ENCODE assay signal across 24 cellular contexts in the genomic region with DNA sequence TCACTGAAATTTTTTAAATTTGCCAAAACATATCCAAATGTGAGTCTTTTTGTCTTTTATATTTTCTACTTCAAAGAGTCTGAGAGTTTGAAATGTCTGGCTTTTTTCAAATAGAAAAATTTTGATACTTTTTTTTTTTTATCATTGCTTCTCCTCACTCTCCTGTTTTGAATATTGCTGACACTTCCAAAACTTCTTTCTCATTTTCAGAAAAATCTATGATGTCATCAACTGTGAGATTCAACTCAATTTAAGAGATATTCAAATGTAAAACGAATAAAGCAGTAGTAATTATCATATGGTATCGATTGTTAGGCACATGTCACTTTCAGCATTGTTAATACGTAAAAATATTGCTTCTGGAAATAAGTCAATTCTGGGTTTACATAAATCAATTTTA.
DNase-seq lines count a peak whose midpoint lies in the region; ATAC-seq, FAIRE-seq and TF ChIP-seq lines count a peak whose summit lies in the region.
"Had no signal": no experiment of that assay in that cellular context is flagged by ENCODE, and none has a peak within 500 bp of the region (broad histone marks: within the 10 kb centered on the region; RNA-seq: fewer than 3 reads in every experiment).

No MANE protein-coding gene starts in this region.

- no peak overlapping the region for H4K8ac ChIP-seq in IMR-90 (ENCODE audit: low read depth in 2 of 2, low read length in 2 of 2)

- H4K5ac ChIP-seq in IMR-90 (ENCODE audit: low read depth, low read length) = no peak overlapping the region

- H2AK9ac ChIP-seq in IMR-90 (replicated peaks; ENCODE audit: low read depth, low read length, poor library complexity) = no peak overlapping the region

- no peak for TF ChIP-seq EP300 in HepG2 (IDR thresholded peaks at IDR 0.05; ENCODE audit: low read depth in 2 of 2, low read length in 2 of 2)
- TF ChIP-seq EP300 in HepG2 (CRISPR knock-in tag; IDR thresholded peaks at IDR 0.05; ENCODE audit: borderline replicate concordance) = no peak

- TF ChIP-seq POLR2A in HepG2 (IDR thresholded peaks at IDR 0.05; ENCODE audit: insufficient read depth in 1 of 2, low read depth in 2 of 2, low read length in 2 of 2) (no peak), right lobe of liver (IDR thresholded peaks at IDR 0.05) (no peak), IMR-90 (IDR thresholded peaks at IDR 0.05; ENCODE audit: low read depth, low read length) (no peak)

- H3K4me1 ChIP-seq in HepG2 (ENCODE audit: insufficient read depth, low read length) (no peaks in the 10 kb centered on the region), right lobe of liver (no peaks in the 10 kb centered on the region), IMR-90 (ENCODE audit: control insufficient read depth, insufficient read depth, low read length) (no peaks in the 10 kb centered on the region)
- H3K4me1 ChIP-seq: BE2C, BLaER1 had no signal

- no peak overlapping the region for H3K14ac ChIP-seq in IMR-90 (replicated peaks; ENCODE audit: low read depth, low read length)

- H3K27ac ChIP-seq in HepG2 (ENCODE audit: extremely low read length, insufficient read depth, low read length) (no peak overlapping the region), right lobe of liver (no peak overlapping the region), IMR-90 (ENCODE audit: insufficient read depth, low read length) (no peak overlapping the region)
- H3K27ac ChIP-seq: 22Rv1, BLaER1 had no signal

- ATAC-seq in HepG2 = no peak
- ATAC-seq in right lobe of liver = no peak
- no peak for ATAC-seq in IMR-90 (ENCODE audit: low read depth)
- ATAC-seq in HG02571 (IDR thresholded peaks at IDR 0.05; ENCODE audit: unreplicated experiment) = no peak
- ATAC-seq: GM12878 had no signal

- H3K18ac ChIP-seq in IMR-90 (ENCODE audit: low read depth, low read length) = no peak overlapping the region

- no peak overlapping the region for H2BK120ac ChIP-seq in IMR-90 (ENCODE audit: low read depth, low read length)

- H4K20me1 ChIP-seq in HepG2 (ENCODE audit: insufficient read depth, low read length) (no peaks in the 10 kb centered on the region), IMR-90 (ENCODE audit: insufficient read depth, low read length) (no peaks in the 10 kb centered on the region)
- H4K20me1 ChIP-seq: BLaER1 had no signal

- H3K27me3 ChIP-seq in HepG2 (ENCODE audit: control insufficient read depth in 1 of 2, insufficient read depth in 2 of 2, low read length in 2 of 2) (no peaks in the 10 kb centered on the region), right lobe of liver (no peaks in the 10 kb centered on the region), IMR-90 (ENCODE audit: control insufficient read depth, insufficient read depth, low read length) (no peaks in the 10 kb centered on the region)
- H3K27me3 ChIP-seq: BE2C, BLaER1 had no signal

- no peak overlapping the region for H2AFZ ChIP-seq in HepG2 (ENCODE audit: low read length)
- no peak overlapping the region for H2AFZ ChIP-seq in IMR-90 (replicated peaks; ENCODE audit: low read length, poor library complexity)

- 5% methylated on average over 3 of the region's 3 CpGs for WGBS in HepG2 (ENCODE audit: low lambda C conversion rate)
- 66% methylated on average over 3 of the region's 3 CpGs for WGBS in right lobe of liver (ENCODE audit: insufficient coverage, low coverage, low lambda C conversion rate, missing lambda C conversion rate)
- WGBS in IMR-90 (ENCODE audit: extremely low coverage in 2 of 2, insufficient read length in 1 of 2), 2 experiments = no CpG with 5 or more reads among the region's 3 CpGs

- TF ChIP-seq RAD21 in HepG2 (CRISPR knock-in tag; IDR thresholded peaks at IDR 0.05) = no peak
- no peak for TF ChIP-seq RAD21 in IMR-90 (IDR thresholded peaks at IDR 0.05; ENCODE audit: low read length)

- H2BK20ac ChIP-seq in IMR-90 (ENCODE audit: low read depth, low read length) = no peak overlapping the region

- in situ Hi-C loops in HepG2 (cut with HindIII; ENCODE audit: extremely low pct_ligation_motif_present, low pct_unique_long_range_greater_than_20kb) = no loop called here
- in situ Hi-C loops in IMR-90 (cut with MboI; ENCODE audit: low sequenced_read_pairs) = no loop called here

- no peak overlapping the region for H2BK5ac ChIP-seq in IMR-90 (ENCODE audit: low read depth, low read length, poor library complexity, severe bottlenecking)

- CTCF ChIA-PET in HepG2 (lab: Yijun Ruan, JAX; ENCODE audit: low intra/inter-chr PET ratio, low total read pairs) = no interaction called here
- CTCF ChIA-PET in IMR-90 (lab: Yijun Ruan, JAX) = no interaction called here

- H3K56ac ChIP-seq in IMR-90 (ENCODE audit: extremely low read depth, insufficient read depth, low read length) = no peak overlapping the region

- H3K36me3 ChIP-seq in HepG2 (replicated peaks in 1 of 2; ENCODE audit: control insufficient read depth in 1 of 2, insufficient read depth in 2 of 2, low read length in 2 of 2) = no peaks in the 10 kb centered on the region
- no peaks in the 10 kb centered on the region for H3K36me3 ChIP-seq in right lobe of liver
- no peaks in the 10 kb centered on the region for H3K36me3 ChIP-seq in IMR-90 (ENCODE audit: control insufficient read depth, insufficient read depth, low read length)
- H3K36me3 ChIP-seq: BE2C, BLaER1 had no signal

- FAIRE-seq in HepG2 (lab: Jason Lieb, UNC) = no peak
- FAIRE-seq: GM12878, GM12892, GM18507 had no signal

- TF ChIP-seq CTCF in HepG2 (CRISPR knock-in tag; IDR thresholded peaks at IDR 0.05) (no peak), right lobe of liver (IDR thresholded peaks at IDR 0.05) (no peak), IMR-90 (conservative IDR thresholded peaks at IDR 0.05; ENCODE audit: low read depth, low read length) (no peak)

- DNase-seq in HepG2 (ENCODE audit: low spot score) (no peak), right lobe of liver (no peak), IMR-90 (no peak)
- no peak for DNase-seq in NK-92 treated with Interleukin-12 subunit alpha and Interleukin-12 subunit beta, amount 100 ng/mL, for 24 hours (lab: John Stamatoyannopoulos, UW)
- DNase-seq: ACHN; BE2C; C1 segment of cervical spinal cord; CD4-positive, alpha-beta memory T cell; CD4-positive, CD25-positive, alpha-beta regulatory T cell; CD8-positive, alpha-beta memory T cell; COR-L47; DMS 273 treated with DMSO at 0.1 percent for 48 hours; DMS153; DMS53; DMS79; DND-41; EL; GDM1 had no signal

- H3K9ac ChIP-seq in HepG2 (ENCODE audit: insufficient read depth, low read depth, low read length) (no peak overlapping the region), IMR-90 (ENCODE audit: low read depth, low read length) (no peak overlapping the region)
- H3K9ac ChIP-seq: BLaER1 had no signal

- no peaks in the 10 kb centered on the region for H3K79me1 ChIP-seq in IMR-90 (ENCODE audit: low read depth in 1 of 2, low read length in 2 of 2)

- H3K79me2 ChIP-seq in HepG2 (ENCODE audit: insufficient read depth, low read length) = no peaks in the 10 kb centered on the region

- no peaks in the 10 kb centered on the region for H3K9me1 ChIP-seq in IMR-90 (ENCODE audit: insufficient read depth, low read length)

- H2BK15ac ChIP-seq in IMR-90 (ENCODE audit: low read depth, low read length) = no peak overlapping the region

- H3K4me2 ChIP-seq in HepG2 (ENCODE audit: low read depth, low read length) = no peak overlapping the region
- no peak overlapping the region for H3K4me2 ChIP-seq in IMR-90 (ENCODE audit: low read depth, low read length)
- H3K4me2 ChIP-seq: BLaER1 had no signal

- H3K4ac ChIP-seq in IMR-90 (ENCODE audit: low read depth, low read length) = no peak overlapping the region

- no peak overlapping the region for H3K23ac ChIP-seq in IMR-90 (ENCODE audit: low read depth, low read length)

- BruUV-seq in HepG2 (replicated peaks; lab: Mats Ljungman, UMichigan) (no TSS peak), IMR-90 (replicated peaks; lab: Mats Ljungman, UMichigan) (no TSS peak)

- POLR2A ChIA-PET in HepG2 (lab: Yijun Ruan, JAX) (no interaction called here), IMR-90 (lab: Charles Lee; ENCODE audit: unreplicated experiment) (no interaction called here)

- peaks cover 9% of the 10 kb centered on the region; the same call in 1 of the 2 replicates for H3K9me3 ChIP-seq in HepG2 (ENCODE audit: low read length)
- no peaks in the 10 kb centered on the region for H3K9me3 ChIP-seq in right lobe of liver
- no peaks in the 10 kb centered on the region; the same call in 1 of the 2 replicates for H3K9me3 ChIP-seq in IMR-90 (ENCODE audit: control insufficient read depth, insufficient read depth, low read length)
- H3K9me3 ChIP-seq: BE2C, BLaER1 had no signal

- intact Hi-C loops in HepG2 (cut with micrococcal nuclease; ENCODE audit: unreplicated experiment) (no loop called here), right lobe of liver (cut with DNase I) (no loop called here), IMR-90 (cut with micrococcal nuclease) (no loop called here)

- dilution Hi-C loops in IMR-90 (cut with HindIII; ENCODE audit: low sequenced_read_pairs, unreplicated experiment) = no loop called here

- no peak overlapping the region for H4K91ac ChIP-seq in IMR-90 (ENCODE audit: insufficient read depth, low read depth, low read length)

- H2AK5ac ChIP-seq in IMR-90 (ENCODE audit: low read depth, low read length) = no peak overlapping the region

- no peak overlapping the region for H3K4me3 ChIP-seq in HepG2 (replicated peaks in 1 of 3; ENCODE audit: insufficient read depth in 1 of 3, low read depth in 2 of 3, low read length in 3 of 3)
- H3K4me3 ChIP-seq in right lobe of liver = no peak overlapping the region
- no peak overlapping the region for H3K4me3 ChIP-seq in IMR-90 (ENCODE audit: insufficient read depth, low read depth, low read length)
- H3K4me3 ChIP-seq: BLaER1, GM12878 had no signal

TF ChIP-seq in HepG2, 621 proteins besides CTCF, POLR2A, EP300 and RAD21 (continues in another document):
- TF ChIP-seq ZFP36L1 (CRISPR knock-in tag; IDR thresholded peaks at IDR 0.05) (no peak), NFE2 (CRISPR knock-in tag; IDR thresholded peaks at IDR 0.05) (no peak), MAFF (IDR thresholded peaks at IDR 0.05; ENCODE audit: low read depth, low read length) (peak; percentile 59; the same call in 1 of the 2 replicates), SRSF1 (optimal IDR thresholded peaks at IDR 0.05; ENCODE audit: low read depth, low read length) (no peak)

TF ChIP-seq in IMR-90, 13 proteins besides CTCF, POLR2A, EP300 and RAD21 (continues in another document):
- TF ChIP-seq, protein P1, sequence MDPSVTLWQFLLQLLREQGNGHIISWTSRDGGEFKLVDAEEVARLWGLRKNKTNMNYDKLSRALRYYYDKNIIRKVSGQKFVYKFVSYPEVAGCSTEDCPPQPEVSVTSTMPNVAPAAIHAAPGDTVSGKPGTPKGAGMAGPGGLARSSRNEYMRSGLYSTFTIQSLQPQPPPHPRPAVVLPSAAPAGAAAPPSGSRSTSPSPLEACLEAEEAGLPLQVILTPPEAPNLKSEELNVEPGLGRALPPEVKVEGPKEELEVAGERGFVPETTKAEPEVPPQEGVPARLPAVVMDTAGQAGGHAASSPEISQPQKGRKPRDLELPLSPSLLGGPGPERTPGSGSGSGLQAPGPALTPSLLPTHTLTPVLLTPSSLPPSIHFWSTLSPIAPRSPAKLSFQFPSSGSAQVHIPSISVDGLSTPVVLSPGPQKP (IDR thresholded peaks at IDR 0.05; ENCODE audit: borderline replicate concordance, low read depth, low read length) = no peak
- TF ChIP-seq NFE2L2 (IDR thresholded peaks at IDR 0.05; ENCODE audit: low read depth, low read length) = no peak
- TF ChIP-seq CHD1 (IDR thresholded peaks at IDR 0.05; ENCODE audit: low read depth, low read length) = no peak
- TF ChIP-seq MAFK (IDR thresholded peaks at IDR 0.05; ENCODE audit: low read depth, low read length) = peak; percentile 61
- TF ChIP-seq FOS (IDR thresholded peaks at IDR 0.05; ENCODE audit: low read depth, low read length) = no peak
